Comparison of ENCODE assay signal across 10 cellular contexts in genomic region chr1:246690100-246690499, GRCh38. TPM values are rescaled to one million over a fixed set of nuclear protein-coding genes. Genes with fewer than 3 reads are reported as not detected.
DNase-seq lines count a peak whose midpoint lies in the region; ATAC-seq and TF ChIP-seq lines count a peak whose summit lies in the region.
"Had no signal": no experiment of that assay in that cellular context is flagged by ENCODE, and none has a peak within 500 bp of the region (broad histone marks: within the 10 kb centered on the region; RNA-seq: fewer than 3 reads in every experiment).

No MANE protein-coding gene starts in this region.

- H3K27me3 ChIP-seq in MM.1S (replicated peaks; ENCODE audit: insufficient read depth, low read length) (no peaks in the 10 kb centered on the region), body of pancreas (no peaks in the 10 kb centered on the region), neural progenitor cell (no peaks in the 10 kb centered on the region)

- H3K9ac ChIP-seq in MM.1S (ENCODE audit: low read length) (no peak overlapping the region), neural progenitor cell (no peak overlapping the region)

- peak; percentile 22 for ATAC-seq in body of pancreas
- ATAC-seq in HG02840 (IDR thresholded peaks at IDR 0.05; ENCODE audit: low FRiP score, unreplicated experiment): no peak

- H3K9me3 Mint-ChIP-seq in neural progenitor cell: peaks cover 24% of the 10 kb centered on the region

- H3F3A ChIP-seq in MM.1S (ENCODE audit: insufficient read depth, low read length): no peaks in the 10 kb centered on the region
- H3F3A ChIP-seq in neural progenitor cell (ENCODE audit: low read depth): no peaks in the 10 kb centered on the region

- WGBS in body of pancreas, 2 donors: 33 to 34% methylated on average over 12 of the region's 12 CpGs

- H2AFZ ChIP-seq in MM.1S (ENCODE audit: low read length) (peak overlapping the region; percentile 68), neural progenitor cell (replicated peaks) (peak overlapping the region; percentile 23)

- H3K4me1 Mint-ChIP-seq in neural progenitor cell: peaks cover 7% of the 10 kb centered on the region

- TF ChIP-seq POLR2A in body of pancreas (IDR thresholded peaks at IDR 0.05): no peak

- H3K79me2 ChIP-seq in MM.1S (ENCODE audit: low read length) (no peaks in the 10 kb centered on the region), neural progenitor cell (ENCODE audit: low read depth) (no peaks in the 10 kb centered on the region)

- H3K4me3 ChIP-seq in MM.1S (ENCODE audit: low read length) (peak overlapping the region; percentile 51; the same call in 1 of the 2 replicates), body of pancreas (peak overlapping the region in 1 of 2 donors; percentile 14), neural progenitor cell (no peak overlapping the region)

- H3K4me1 ChIP-seq in MM.1S (ENCODE audit: low read length): no peaks in the 10 kb centered on the region
- H3K4me1 ChIP-seq in body of pancreas: peaks cover 13% of the 10 kb centered on the region
- no peaks in the 10 kb centered on the region for H3K4me1 ChIP-seq in neural progenitor cell

- TF ChIP-seq CTCF in MM.1S (IDR thresholded peaks at IDR 0.05; ENCODE audit: low read length) (no peak), body of pancreas (IDR thresholded peaks at IDR 0.05) (no peak), neural progenitor cell (IDR thresholded peaks at IDR 0.05) (no peak)

- H3K27ac ChIP-seq in MM.1S (ENCODE audit: low read length): no peak overlapping the region
- peak overlapping the region in 1 of 4 donors; percentile 15 for H3K27ac ChIP-seq in body of pancreas
- H3K27ac ChIP-seq in neural progenitor cell: no peak overlapping the region

- H3K4me2 ChIP-seq in MM.1S (ENCODE audit: low read depth, low read length) (peak overlapping the region; percentile 70), neural progenitor cell (no peak overlapping the region)

- intact Hi-C loops in body of pancreas (cut with DNase I): no loop called here

- H3K4me3 Mint-ChIP-seq in neural progenitor cell: no peak overlapping the region
- H3K4me3 Mint-ChIP-seq: CD4-positive, alpha-beta T cell had no signal

- H3K27ac Mint-ChIP-seq in neural progenitor cell: peak overlapping the region; percentile 75

- H3K36me3 Mint-ChIP-seq in neural progenitor cell: no peaks in the 10 kb centered on the region

- H4K20me1 ChIP-seq in MM.1S (ENCODE audit: insufficient read depth, low read length) (no peaks in the 10 kb centered on the region), neural progenitor cell (ENCODE audit: low read depth) (no peaks in the 10 kb centered on the region)

- DNase-seq in COR-L47 (lab: John Stamatoyannopoulos, UW) (peak; percentile 23), MM.1S (no peak), body of pancreas (peak in 1 of 4 donors; percentile 33), neural progenitor cell (ENCODE audit: low spot score) (no peak), cortex of kidney (lab: John Stamatoyannopoulos, UW) (no peak), NCI-H1694 (lab: John Stamatoyannopoulos, UW) (no peak), HUDEP-2 (lab: John Stamatoyannopoulos, UW; ENCODE audit: unreplicated experiment in 76 of 76) (no peak)

- H3K9me2 ChIP-seq in MM.1S (replicated peaks; ENCODE audit: insufficient read depth, low read length): no peaks in the 10 kb centered on the region

- peaks cover 11% of the 10 kb centered on the region for H3K27me3 Mint-ChIP-seq in neural progenitor cell (ENCODE audit: insufficient read depth, low read depth)
- H3K27me3 Mint-ChIP-seq: CD4-positive, alpha-beta T cell had no signal

- no peaks in the 10 kb centered on the region for H3K9me3 ChIP-seq in MM.1S (replicated peaks; ENCODE audit: insufficient read depth, low read length)
- no peaks in the 10 kb centered on the region for H3K9me3 ChIP-seq in body of pancreas
- no peaks in the 10 kb centered on the region for H3K9me3 ChIP-seq in neural progenitor cell (ENCODE audit: low read depth)

- H3K36me3 ChIP-seq in MM.1S (replicated peaks; ENCODE audit: insufficient read depth, low read length) (no peaks in the 10 kb centered on the region), body of pancreas (replicated peaks in 1 of 2; ENCODE audit: insufficient read depth in 1 of 2, low read depth in 2 of 2) (no peaks in the 10 kb centered on the region), neural progenitor cell (no peaks in the 10 kb centered on the region)
- H3K36me3 ChIP-seq: HAP-1 had no signal

RNA-seq across cellular contexts. Expression of gene SCCPDH, which starts 34.1 kb away (rescaled TPM):
- total RNA-seq in body of pancreas: 10 to 100 TPM in 1 of 2 donors, 1 to 10 TPM in 1; 9.9 to 15.0 TPM
- total RNA-seq in neural progenitor cell (ENCODE audit: low replicate concordance): 46.7 and 56.3 TPM in 2 replicates
